8 cellular contexts compared by ENCODE assay signal in genomic region chr16:82229800-82230619, GRCh38. TPM values are rescaled to one million over a fixed set of nuclear protein-coding genes. Genes with fewer than 3 reads are reported as not detected.
A peak's percentile ranks its signal among the peaks of the same experiment; 100 is the strongest.
DNase-seq lines count a peak whose midpoint lies in the region; ATAC-seq and TF ChIP-seq lines count a peak whose summit lies in the region.

No MANE protein-coding gene starts in this region.

- in situ Hi-C loops in GM23248 (cut with MboI): loop anchor here (5.0 to 25.0 kb wide), 2 partner anchors 193 to 293 kb away; partner anchors contain the start of gene HSD17B2

- H3K4me1 ChIP-seq in GM23248 (ENCODE audit: insufficient read depth) (no peaks in the 10 kb centered on the region), lung (ENCODE audit: control insufficient read depth in 2 of 2, insufficient read depth in 2 of 2, low read length in 2 of 2) (no peaks in the 10 kb centered on the region)

- DNase-seq in AG08395 (ENCODE audit: low spot score) (peak; percentile 80), GM23248 (peak; percentile 80), NCI-H510A treated with DMSO at 0.1 percent for 48 hours (lab: John Stamatoyannopoulos, UW) (peak; percentile 49), ecto neural progenitor cell (ENCODE audit: low spot score) (peak; percentile 79), lung (ENCODE audit: low spot score) (peak; percentile 75)
- peak; percentile 46 to 57 for DNase-seq in activated CD4-positive, alpha-beta T cell treated with anti-CD3 and anti-CD28 coated beads, Interleukin-2, amount 50 U/mL, for 4 hours
- DNase-seq in stimulated activated CD8-positive, alpha-beta memory T cell treated with anti-CD3 and anti-CD28 coated beads, Interleukin-12 subunit alpha, Interleukin-12 subunit beta, amount 100 ng/mL, for 4 hours (ENCODE audit: low read depth): peak; percentile 1

- TF ChIP-seq CTCF in lung (IDR thresholded peaks at IDR 0.05; ENCODE audit: control extremely low read depth, extremely low read depth): peak; percentile 77

- H3K9me2 ChIP-seq in GM23248 (ENCODE audit: insufficient read depth): no peaks in the 10 kb centered on the region

- H3K9me3 ChIP-seq in GM23248 (ENCODE audit: low read depth) (no peaks in the 10 kb centered on the region), lung (ENCODE audit: control insufficient read depth in 2 of 2, insufficient read depth in 1 of 2, low read length in 1 of 2) (no peaks in the 10 kb centered on the region)

- ATAC-seq in lung (ENCODE audit: insufficient read depth, low FRiP score): peak; percentile 76
- no peak for ATAC-seq in GM21825 (IDR thresholded peaks at IDR 0.05; ENCODE audit: unreplicated experiment)

- no peak overlapping the region for H3K4me3 ChIP-seq in GM23248
- H3K4me3 ChIP-seq in lung: no peak overlapping the region

- H3K27me3 ChIP-seq in GM23248 (replicated peaks; ENCODE audit: insufficient read depth) (no peaks in the 10 kb centered on the region; the same call in 1 of the 2 replicates), lung (ENCODE audit: control insufficient read depth, insufficient read depth) (no peaks in the 10 kb centered on the region)

- H3K27ac ChIP-seq in GM23248: no peak overlapping the region
- H3K27ac ChIP-seq in lung (ENCODE audit: low read depth in 1 of 2, low read length in 1 of 2): no peak overlapping the region

- no peaks in the 10 kb centered on the region for H3F3A ChIP-seq in GM23248 (ENCODE audit: insufficient read depth)

- no peaks in the 10 kb centered on the region for H3K79me2 ChIP-seq in GM23248 (ENCODE audit: insufficient read depth)

- no peak overlapping the region for H3K4me2 ChIP-seq in GM23248 (ENCODE audit: unreplicated experiment)

- H3K36me3 ChIP-seq in GM23248 (ENCODE audit: low read depth): no peaks in the 10 kb centered on the region
- H3K36me3 ChIP-seq in lung (ENCODE audit: control insufficient read depth in 2 of 2, insufficient read depth in 2 of 2, low read length in 2 of 2): no peaks in the 10 kb centered on the region

- H4K20me1 ChIP-seq in GM23248 (ENCODE audit: insufficient read depth): no peaks in the 10 kb centered on the region

- WGBS in GM23248 (ENCODE audit: low coverage in 1 of 2, low lambda C conversion rate in 2 of 2, missing lambda C conversion rate in 2 of 2), 2 experiments: 39 to 44% methylated on average over 6 of the region's 6 CpGs
- WGBS in lung, 2 donors: 41 to 49% methylated on average over 6 of the region's 6 CpGs

- H3K9ac ChIP-seq in GM23248: no peak overlapping the region

- no peak overlapping the region for H2AFZ ChIP-seq in GM23248

RNA-seq across cellular contexts. Expression of gene MPHOSPH6, which starts 60.0 kb away (rescaled TPM):
- total RNA-seq in GM23248 (2014; rRNA removed; shearing (Covaris generic)): 18.1 and 34.9 TPM in 2 replicates
- 33.5 and 37.4 TPM in 2 replicates for polyA plus RNA-seq in GM23248 (2016; fragmentation: Nextera tagmentation; extraction: Ambion mirVana)
- total RNA-seq in lung: 10 to 100 TPM; 29.0 to 31.3 TPM
- 10 to 100 TPM; 24.2 to 31.8 TPM for polyA plus RNA-seq in lung

Comparison
In these comparisons a context has a peak if more than half of its experiments do, and no peak if none do; other contexts are left out.
1. DNase-seq: peak in every context shown above with its lines; median percentile 80 in AG08395; 80 in GM23248; 79 in ecto neural progenitor cell; 75 in lung; 52 in activated CD4-positive, alpha-beta T cell treated with anti-CD3 and anti-CD28 coated beads, Interleukin-2, amount 50 U/mL, for 4 hours; 49 in NCI-H510A treated with DMSO at 0.1 percent for 48 hours; 1 in stimulated activated CD8-positive, alpha-beta memory T cell treated with anti-CD3 and anti-CD28 coated beads, Interleukin-12 subunit alpha, Interleukin-12 subunit beta, amount 100 ng/mL, for 4 hours.